Comparison of ENCODE assay signal across 12 cellular contexts in genomic region chr6:75619230-75619899, GRCh38. TPM values are rescaled to one million over a fixed set of nuclear protein-coding genes. Genes with fewer than 3 reads are reported as not detected.
DNase-seq lines count a peak whose midpoint lies in the region; ATAC-seq and TF ChIP-seq lines count a peak whose summit lies in the region.
"Had no signal": no experiment of that assay in that cellular context is flagged by ENCODE, and none has a peak within 500 bp of the region (broad histone marks: within the 10 kb centered on the region; RNA-seq: fewer than 3 reads in every experiment).

No MANE protein-coding gene starts in this region.

- no peaks in the 10 kb centered on the region for H3K36me3 ChIP-seq in right lobe of liver

- 52% methylated on average over 5 of the region's 5 CpGs for WGBS in right lobe of liver (ENCODE audit: insufficient coverage, low coverage, low lambda C conversion rate, missing lambda C conversion rate)

- no peaks in the 10 kb centered on the region for H3K9me3 Mint-ChIP-seq in activated T-cell treated with anti-CD3 and anti-CD28 coated beads, Interleukin-2, amount 50 U/mL, for 72 hours
- H3K9me3 Mint-ChIP-seq: activated T-helper 2 cell treated with anti-CD3 and anti-CD28 coated beads, Interferon-gamma antibody, Interleukin-2, Interleukin-4, amounts not matched to agents 10 μg/mL and 5 μg/mL and 100 μg/mL, durations not matched to agents 14 hours and 24 hours and 36 hours had no signal

- H3K27me3 ChIP-seq in right lobe of liver, result no peaks in the 10 kb centered on the region

- no peak overlapping the region for H3K4me3 Mint-ChIP-seq in activated T-cell treated with anti-CD3 and anti-CD28 coated beads, Interleukin-2, amount 50 U/mL, for 72 hours
- H3K4me3 Mint-ChIP-seq: activated CD4-positive, alpha-beta T cell treated with anti-CD3 and anti-CD28 coated beads, Interleukin-2, amount 10 ng/mL, durations not matched to agents 7 days and 5 days had no signal

- no peak for ATAC-seq in activated T-cell treated with anti-CD3 and anti-CD28 coated beads, Interleukin-2, amount 50 U/mL, for 72 hours (replicated peaks in 1 of 2)
- peak in 3 of 4 donors; percentile 23 to 45 (median 38) for ATAC-seq in right lobe of liver
- ATAC-seq in HG02763 (IDR thresholded peaks at IDR 0.05; ENCODE audit: unreplicated experiment), result no peak
- ATAC-seq in GM21423 (IDR thresholded peaks at IDR 0.05; ENCODE audit: unreplicated experiment), result no peak

- H3K9me3 ChIP-seq in right lobe of liver, result no peaks in the 10 kb centered on the region

- H3K4me1 Mint-ChIP-seq in activated T-cell treated with anti-CD3 and anti-CD28 coated beads, Interleukin-2, amount 50 U/mL, for 72 hours (ENCODE audit: low read depth), result peaks cover 72% of the 10 kb centered on the region

- no peaks in the 10 kb centered on the region for H3K27me3 Mint-ChIP-seq in activated T-cell treated with anti-CD3 and anti-CD28 coated beads, Interleukin-2, amount 50 U/mL, for 72 hours (ENCODE audit: low read depth)
- H3K27me3 Mint-ChIP-seq: activated CD4-positive, alpha-beta T cell treated with anti-CD3 and anti-CD28 coated beads, Interleukin-2, amount 10 ng/mL, durations not matched to agents 7 days and 5 days had no signal

- H3K27ac ChIP-seq in coronary artery, result peak overlapping the region; percentile 24 to 52
- H3K27ac ChIP-seq in right lobe of liver, result no peak overlapping the region

- DNase-seq in activated T-cell treated with anti-CD3 and anti-CD28 coated beads, Interleukin-2, amount 50 U/mL, for 72 hours, result no peak
- DNase-seq in activated T-cell treated with anti-CD3 and anti-CD28 coated beads, Interleukin-2, amount 50 U/mL, for 48 hours, result no peak
- DNase-seq in coronary artery (ENCODE audit: low spot score), result no peak
- DNase-seq in right lobe of liver, result no peak
- peak; percentile 67 for DNase-seq in superior temporal gyrus (ENCODE audit: extremely low spot score)
- no peak for DNase-seq in stimulated activated CD4-positive, alpha-beta T cell treated with anti-CD3 and anti-CD28 coated beads, Interleukin-2, amount 100 ng/mL, for 24 hours
- DNase-seq: activated CD4-positive, alpha-beta T cell treated with anti-CD3 and anti-CD28 coated beads, Interleukin-2, amount 10 ng/mL, durations not matched to agents 7 days and 5 days; NCI-H2107 had no signal

- TF ChIP-seq CTCF in coronary artery (IDR thresholded peaks at IDR 0.05) (no peak), right lobe of liver (IDR thresholded peaks at IDR 0.05) (no peak)

- H3K27ac Mint-ChIP-seq in activated T-cell treated with anti-CD3 and anti-CD28 coated beads, Interleukin-2, amount 50 U/mL, for 72 hours, result peak overlapping the region; percentile 56
- H3K27ac Mint-ChIP-seq: activated CD4-positive, alpha-beta T cell treated with anti-CD3 and anti-CD28 coated beads, Interleukin-2, amount 10 ng/mL, durations not matched to agents 7 days and 5 days had no signal

- peaks cover 0 to 45% (median 4%) of the 10 kb centered on the region in 4 donors for H3K4me1 ChIP-seq in right lobe of liver

- H3K4me3 ChIP-seq in coronary artery, result peak overlapping the region; percentile 4
- H3K4me3 ChIP-seq in right lobe of liver, result no peak overlapping the region
- H3K4me3 ChIP-seq: smooth muscle cell had no signal

- intact Hi-C loops in right lobe of liver (cut with DNase I), result no loop called here

- H3K36me3 Mint-ChIP-seq in activated T-cell treated with anti-CD3 and anti-CD28 coated beads, Interleukin-2, amount 50 U/mL, for 72 hours (ENCODE audit: insufficient read depth in 2 of 2), result peaks cover 0 to 19% of the 10 kb centered on the region in 2 donors

- TF ChIP-seq POLR2A in right lobe of liver (IDR thresholded peaks at IDR 0.05), result no peak

RNA-seq across cellular contexts. Expression of gene SENP6, which starts 17.7 kb away (rescaled TPM):
- 10 to 100 TPM; 99.4 to 99.7 TPM for total RNA-seq in activated T-cell treated with anti-CD3 and anti-CD28 coated beads, Interleukin-2, amount 50 U/mL, for 72 hours
- 10 to 100 TPM; 21.8 to 43.4 (median 31.6) TPM for total RNA-seq in right lobe of liver

Comparison
In these comparisons a context has a peak if more than half of its experiments do, and no peak if none do; other contexts are left out.
1. ATAC-seq: peak in right lobe of liver (3 of 4); none in activated T-cell treated with anti-CD3 and anti-CD28 coated beads, Interleukin-2, amount 50 U/mL, for 72 hours (0 of 2), HG02763 (single experiment) and GM21423 (single experiment).
2. H3K27ac ChIP-seq: peak in coronary artery (2 of 2); none in right lobe of liver (0 of 3).